13 cellular contexts compared by ENCODE assay signal in genomic region chr7:132066776-132067175, GRCh38.
DNase-seq lines count a peak whose midpoint lies in the region; ATAC-seq, FAIRE-seq and TF ChIP-seq lines count a peak whose summit lies in the region.
"Had no signal": no experiment of that assay in that cellular context is flagged by ENCODE, and none has a peak within 500 bp of the region (broad histone marks: within the 10 kb centered on the region; RNA-seq: fewer than 3 reads in every experiment).

No MANE protein-coding gene starts in this region.

- FAIRE-seq in urothelium cell line (lab: Jason Lieb, UNC) = no peak

- H3K4me3 ChIP-seq in MG63 = no peak overlapping the region
- H3K4me3 ChIP-seq in dorsolateral prefrontal cortex = peak overlapping the region in 7 of 59 donors; percentile 2 to 33 (median 11)
- H3K4me3 ChIP-seq in muscle layer of duodenum (ENCODE audit: low read depth in 1 of 2, low read length in 2 of 2) = peak overlapping the region in 1 of 2 donors; percentile 38
- H3K4me3 ChIP-seq: cardiac muscle cell, skin epidermis had no signal

- POLR2A ChIA-PET in naive thymus-derived CD8-positive, alpha-beta T cell (lab: Charles Lee) = no interaction called here

- H3K9me3 ChIP-seq in MG63 (no peaks in the 10 kb centered on the region), muscle layer of duodenum (ENCODE audit: control insufficient read depth in 1 of 2, low read length in 2 of 2) (no peaks in the 10 kb centered on the region)

- no peak overlapping the region for H3K27ac Mint-ChIP-seq in naive thymus-derived CD8-positive, alpha-beta T cell
- H3K27ac Mint-ChIP-seq in endothelial cell (ENCODE audit: unreplicated experiment) = no peak overlapping the region

- no peaks in the 10 kb centered on the region for H3K36me3 Mint-ChIP-seq in naive thymus-derived CD8-positive, alpha-beta T cell
- no peaks in the 10 kb centered on the region for H3K36me3 Mint-ChIP-seq in endothelial cell (ENCODE audit: low read depth, unreplicated experiment)

- H3K36me3 ChIP-seq in MG63 (no peaks in the 10 kb centered on the region), muscle layer of duodenum (ENCODE audit: control insufficient read depth in 1 of 2, insufficient read depth in 2 of 2, low read length in 2 of 2) (no peaks in the 10 kb centered on the region)
- H3K36me3 ChIP-seq: cardiac muscle cell had no signal

- intact Hi-C loops in dorsolateral prefrontal cortex (cut with DNase I) = loop anchor here in 1 of 2 donors (10.0 kb wide), 1 partner anchor 78 kb away; no protein-coding TSS in a partner anchor

- no peaks in the 10 kb centered on the region for H3K9me3 Mint-ChIP-seq in naive thymus-derived CD8-positive, alpha-beta T cell
- no peaks in the 10 kb centered on the region for H3K9me3 Mint-ChIP-seq in endothelial cell (ENCODE audit: unreplicated experiment)

- peaks cover 0 to 8% of the 10 kb centered on the region in 2 donors for H3K4me1 ChIP-seq in muscle layer of duodenum (ENCODE audit: control insufficient read depth in 1 of 2, insufficient read depth in 2 of 2, low read length in 2 of 2)

- H3K4me1 Mint-ChIP-seq in naive thymus-derived CD8-positive, alpha-beta T cell = no peaks in the 10 kb centered on the region
- peaks cover 3% of the 10 kb centered on the region for H3K4me1 Mint-ChIP-seq in endothelial cell (ENCODE audit: unreplicated experiment)

- no peak for ATAC-seq in naive thymus-derived CD8-positive, alpha-beta T cell
- ATAC-seq: stimulated activated naive CD8-positive, alpha-beta T cell treated with anti-CD3 and anti-CD28 coated beads, Interleukin-15, Interleukin-2, amounts not matched to agents 100 U/mL and 50 U/mL, for 24 hours had no signal

- no peak for TF ChIP-seq CTCF in dorsolateral prefrontal cortex (IDR thresholded peaks at IDR 0.05 in 54 of 56, conservative IDR thresholded peaks at IDR 0.05 in 2 of 56; ENCODE audit: low read depth in 1 of 56, partially characterized antibody in 56 of 56)
- no peak for TF ChIP-seq CTCF in endothelial cell (IDR thresholded peaks at IDR 0.05; ENCODE audit: unreplicated experiment)

- peak overlapping the region in 34 of 59 donors; percentile 1 to 78 (median 52) for H3K27ac ChIP-seq in dorsolateral prefrontal cortex
- H3K27ac ChIP-seq in muscle layer of duodenum (ENCODE audit: low read length) = peak overlapping the region; percentile 78
- H3K27ac ChIP-seq: cardiac muscle cell had no signal

- DNase-seq in MG63 (peak; percentile 77), dorsolateral prefrontal cortex (peak in 6 of 10 donors; percentile 21 to 55 (median 44)), urothelium cell line (ENCODE audit: low spot score) (peak; percentile 10), endothelial cell (ENCODE audit: low spot score) (no peak)
- no peak for DNase-seq in naive thymus-derived CD8-positive, alpha-beta T cell
- DNase-seq in stimulated activated CD4-positive, alpha-beta T cell treated with anti-CD3 and anti-CD28 coated beads, Interleukin-2, amount 100 ng/mL, for 24 hours = no peak
- DNase-seq: activated CD4-positive, alpha-beta T cell treated with anti-CD3 and anti-CD28 coated beads, Interleukin-2, amount 50 U/mL, for 4 hours; NCI-H1417 treated with DMSO at 0.1 percent for 48 hours; SHP77; stimulated activated naive CD8-positive, alpha-beta T cell treated with anti-CD3 and anti-CD28 coated beads, Interleukin-15, Interleukin-2, amounts not matched to agents 100 U/mL and 50 U/mL, for 24 hours had no signal

- peaks cover 0 to 17% (median 8%) of the 10 kb centered on the region in 5 donors for H3K27me3 Mint-ChIP-seq in naive thymus-derived CD8-positive, alpha-beta T cell
- peaks cover 3% of the 10 kb centered on the region for H3K27me3 Mint-ChIP-seq in endothelial cell (ENCODE audit: unreplicated experiment)

- no peaks in the 10 kb centered on the region for H3K27me3 ChIP-seq in MG63
- no peaks in the 10 kb centered on the region for H3K27me3 ChIP-seq in dorsolateral prefrontal cortex
- no peaks in the 10 kb centered on the region for H3K27me3 ChIP-seq in muscle layer of duodenum (ENCODE audit: low read depth, low read length)
- H3K27me3 ChIP-seq: cardiac muscle cell had no signal

- H3K4me3 Mint-ChIP-seq in naive thymus-derived CD8-positive, alpha-beta T cell = no peak overlapping the region
- no peak overlapping the region for H3K4me3 Mint-ChIP-seq in endothelial cell (ENCODE audit: unreplicated experiment)

Comparison
In these comparisons a context has a peak if more than half of its experiments do, and no peak if none do; other contexts are left out.
1. DNase-seq: peak in MG63 (single experiment), dorsolateral prefrontal cortex (6 of 10) and urothelium cell line (single experiment); none in naive thymus-derived CD8-positive, alpha-beta T cell (0 of 10), endothelial cell (single experiment) and stimulated activated CD4-positive, alpha-beta T cell treated with anti-CD3 and anti-CD28 coated beads, Interleukin-2, amount 100 ng/mL, for 24 hours (0 of 2).